ENCODE assay signal across 34 cellular contexts in genomic region chr16:21339269-21339641, GRCh38.
"Had no signal": no experiment of that assay in that cellular context is flagged by ENCODE, and none has a peak within 500 bp of the region (broad histone marks: within the 10 kb centered on the region; RNA-seq: fewer than 3 reads in every experiment).

No MANE protein-coding gene starts in this region.

- ATAC-seq: K562, PC-3, T-cell, T-helper 17 cell had no signal

- H3K4me2 ChIP-seq: SK-N-SH had no signal

- FAIRE-seq: K562 had no signal

- H3K4me1 Mint-ChIP-seq: activated naive CD4-positive, alpha-beta T cell treated with anti-CD3 and anti-CD28 coated beads, Interleukin-2, amount 50 U/mL, for 24 hours; activated naive CD8-positive, alpha-beta T cell treated with anti-CD3 and anti-CD28 coated beads, Interleukin-2, amount 10 ng/mL, durations not matched to agents 7 days and 5 days; central memory CD8-positive, alpha-beta T cell; T-cell; T-helper 17 cell had no signal

- H3K4me3 Mint-ChIP-seq: activated CD4-positive, alpha-beta memory T cell treated with anti-CD3 and anti-CD28 coated beads, Interleukin-2, amount 10 ng/mL, durations not matched to agents 7 days and 5 days; activated CD8-positive, alpha-beta memory T cell treated with anti-CD3 and anti-CD28 coated beads, Interleukin-2, amount 10 ng/mL, durations not matched to agents 7 days and 5 days; activated naive CD4-positive, alpha-beta T cell treated with anti-CD3 and anti-CD28 coated beads, Interleukin-2, amount 50 U/mL, for 24 hours; activated naive CD8-positive, alpha-beta T cell treated with anti-CD3 and anti-CD28 coated beads, Interleukin-2, amount 10 ng/mL, durations not matched to agents 7 days and 5 days; central memory CD8-positive, alpha-beta T cell; T-cell; T-helper 17 cell had no signal

- H3K36me3 ChIP-seq: ascending aorta, cardiac muscle cell, SJSA1 had no signal

- H3K36me3 Mint-ChIP-seq: activated CD8-positive, alpha-beta memory T cell treated with anti-CD3 and anti-CD28 coated beads, Interleukin-2, amount 10 ng/mL, durations not matched to agents 7 days and 5 days; activated naive CD8-positive, alpha-beta T cell treated with anti-CD3 and anti-CD28 coated beads, Interleukin-2, amount 10 ng/mL, durations not matched to agents 7 days and 5 days had no signal

- H3K27me3 ChIP-seq: ascending aorta, cardiac muscle cell, Peyer's patch had no signal

- H3K9me3 ChIP-seq: ascending aorta, Peyer's patch had no signal

- H3K9me3 Mint-ChIP-seq: activated CD4-positive, alpha-beta memory T cell treated with anti-CD3 and anti-CD28 coated beads, Interleukin-2, amount 10 ng/mL, durations not matched to agents 7 days and 5 days; activated naive CD4-positive, alpha-beta T cell treated with anti-CD3 and anti-CD28 coated beads, Interleukin-2, amount 50 U/mL, for 24 hours; activated T-helper 2 cell treated with anti-CD3 and anti-CD28 coated beads, Interferon-gamma antibody, Interleukin-2, Interleukin-4, amounts not matched to agents 10 μg/mL and 5 μg/mL and 100 μg/mL, durations not matched to agents 14 hours and 24 hours and 36 hours; central memory CD8-positive, alpha-beta T cell had no signal

- H3K9me2 ChIP-seq: SK-N-SH had no signal

- DNase-seq: activated CD4-positive, alpha-beta memory T cell treated with anti-CD3 and anti-CD28 coated beads, Interleukin-2, amount 10 ng/mL, durations not matched to agents 7 days and 5 days; activated CD4-positive, alpha-beta T cell treated with anti-CD3 and anti-CD28 coated beads for 1 hour; activated CD4-positive, alpha-beta T cell treated with anti-CD3 and anti-CD28 coated beads for 48 hours; activated CD4-positive, CD25-positive, alpha-beta regulatory T cell; activated CD8-positive, alpha-beta memory T cell treated with anti-CD3 and anti-CD28 coated beads for 24 hours; activated CD8-positive, alpha-beta memory T cell treated with anti-CD3 and anti-CD28 coated beads, Interleukin-2, amount 10 ng/mL, durations not matched to agents 7 days and 5 days; activated CD8-positive, alpha-beta memory T cell treated with anti-CD3 and anti-CD28 coated beads, Interleukin-2, amount 50 U/mL, for 48 hours; activated gamma-delta T cell; activated naive CD4-positive, alpha-beta T cell treated with Interleukin-2 at 50 U/mL for 16 hours; activated naive CD8-positive, alpha-beta T cell treated with anti-CD3 and anti-CD28 coated beads, Interleukin-2, amount 10 ng/mL, durations not matched to agents 7 days and 5 days; amygdala; Karpas-422; MV-4-11; NCI-H1092; NCI-H1436 treated with DMSO at 0.1 percent for 48 hours; NCI-H1694 treated with DMSO at 0.1 percent for 48 hours; NCI-H2029; NCI-H345; NCI-H524 treated with DMSO at 0.1 percent for 48 hours; PC-3; Peyer's patch; SHP77 treated with DMSO at 0.1 percent for 48 hours; SK-N-SH; T-cell; T-helper 17 cell; T-helper 9 cell had no signal

- H3K4me3 ChIP-seq: ascending aorta, cardiac muscle cell, K562, Peyer's patch, SJSA1 had no signal

- H3K4me1 ChIP-seq: ascending aorta, SJSA1 had no signal

- H3K27ac Mint-ChIP-seq: activated CD4-positive, alpha-beta memory T cell treated with anti-CD3 and anti-CD28 coated beads, Interleukin-2, amount 10 ng/mL, durations not matched to agents 7 days and 5 days; activated CD8-positive, alpha-beta memory T cell treated with anti-CD3 and anti-CD28 coated beads, Interleukin-2, amount 10 ng/mL, durations not matched to agents 7 days and 5 days; activated naive CD4-positive, alpha-beta T cell treated with anti-CD3 and anti-CD28 coated beads, Interleukin-2, amount 50 U/mL, for 24 hours; activated naive CD8-positive, alpha-beta T cell treated with anti-CD3 and anti-CD28 coated beads, Interleukin-2, amount 10 ng/mL, durations not matched to agents 7 days and 5 days; activated T-helper 2 cell treated with anti-CD3 and anti-CD28 coated beads, Interferon-gamma antibody, Interleukin-2, Interleukin-4, amounts not matched to agents 10 μg/mL and 5 μg/mL and 100 μg/mL, durations not matched to agents 14 hours and 24 hours and 36 hours; T-cell; T-helper 17 cell had no signal

- H3K27ac ChIP-seq: ascending aorta, cardiac muscle cell, SJSA1, VCaP had no signal

- H3K9ac ChIP-seq: SK-N-SH had no signal
